In the genomic region with DNA sequence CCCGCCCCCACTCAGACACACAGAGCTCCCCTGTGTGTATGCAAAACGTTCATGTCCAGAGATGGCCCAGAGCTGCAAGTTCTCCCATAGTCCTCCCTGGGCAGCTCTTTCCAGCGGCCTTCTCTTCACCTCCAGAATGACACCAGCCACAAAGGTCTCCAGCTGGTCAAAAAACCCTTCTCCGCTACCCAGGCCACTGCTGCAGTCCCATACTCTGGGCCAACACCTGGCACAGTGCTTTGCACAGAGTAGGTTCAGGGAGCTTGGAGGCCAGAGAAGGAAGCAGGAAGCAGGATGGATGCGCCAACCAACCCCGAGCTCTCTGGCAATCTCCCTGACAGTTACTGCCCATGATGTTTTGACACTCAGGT, we compare ENCODE assay signal across 8 cellular contexts. TPM values are rescaled to one million over a fixed set of nuclear protein-coding genes. Genes with fewer than 3 reads are reported as not detected.
DNase-seq lines count a peak whose midpoint lies in the region; TF ChIP-seq lines count a peak whose summit lies in the region.

No MANE protein-coding gene starts in this region.

- no peaks in the 10 kb centered on the region for H3K27me3 Mint-ChIP-seq in activated naive CD4-positive, alpha-beta T cell treated with anti-CD3 and anti-CD28 coated beads for 36 hours (ENCODE audit: low read depth)
- no peaks in the 10 kb centered on the region for H3K27me3 Mint-ChIP-seq in activated naive CD8-positive, alpha-beta T cell treated with anti-CD3 and anti-CD28 coated beads for 36 hours

- H2BK5ac ChIP-seq in mesenchymal stem cell (ENCODE audit: low read depth, low read length, poor library complexity, severe bottlenecking), result peak overlapping the region; percentile 40

- no peak overlapping the region for H3K4ac ChIP-seq in mesenchymal stem cell (ENCODE audit: low read depth in 1 of 2, low read length in 2 of 2)

- no peak for TF ChIP-seq POLR2A in transverse colon (IDR thresholded peaks at IDR 0.05)

- H3K9me3 ChIP-seq in mesenchymal stem cell (ENCODE audit: control insufficient read depth, low read length), result no peaks in the 10 kb centered on the region
- H3K9me3 ChIP-seq in transverse colon, result no peaks in the 10 kb centered on the region

- H3K79me1 ChIP-seq in mesenchymal stem cell (replicated peaks; ENCODE audit: low read length, poor library complexity, severe bottlenecking), result peaks cover 6% of the 10 kb centered on the region

- peak; percentile 3 for DNase-seq in activated naive CD4-positive, alpha-beta T cell treated with anti-CD3 and anti-CD28 coated beads for 36 hours
- no peak for DNase-seq in activated naive CD4-positive, alpha-beta T cell (lab: John Stamatoyannopoulos, UW)
- DNase-seq in activated naive CD8-positive, alpha-beta T cell treated with anti-CD3 and anti-CD28 coated beads for 36 hours, result no peak
- DNase-seq in mesenchymal stem cell (no peak), transverse colon (peak; percentile 19), RKO (ENCODE audit: low spot score) (no peak), NCI-H226 (no peak)
- DNase-seq in stimulated activated CD4-positive, alpha-beta T cell treated with anti-CD3 and anti-CD28 coated beads, Interleukin-1b, Interleukin-23, amount 100 ng/mL, for 48 hours, result no peak

- H3K4me3 Mint-ChIP-seq in activated naive CD4-positive, alpha-beta T cell treated with anti-CD3 and anti-CD28 coated beads for 36 hours, result peak overlapping the region; percentile 63
- peak overlapping the region; percentile 75 for H3K4me3 Mint-ChIP-seq in activated naive CD8-positive, alpha-beta T cell treated with anti-CD3 and anti-CD28 coated beads for 36 hours

- no peak overlapping the region for H4K91ac ChIP-seq in mesenchymal stem cell (ENCODE audit: low read length)

- no peak overlapping the region for H3K23ac ChIP-seq in mesenchymal stem cell (ENCODE audit: low read length in 2 of 2)

- peak overlapping the region; percentile 100 for H3K4me2 ChIP-seq in mesenchymal stem cell (ENCODE audit: low read length, poor library complexity, severe bottlenecking)

- no peak overlapping the region for H3K4me3 ChIP-seq in mesenchymal stem cell (ENCODE audit: insufficient read depth in 1 of 2, low read depth in 1 of 2, low read length in 2 of 2)
- peak overlapping the region in 2 of 4 donors; percentile 87 to 99 for H3K4me3 ChIP-seq in transverse colon

- H2BK12ac ChIP-seq in mesenchymal stem cell (ENCODE audit: low read length in 2 of 2), result no peak overlapping the region

- no peaks in the 10 kb centered on the region for H3K9me3 Mint-ChIP-seq in activated naive CD4-positive, alpha-beta T cell treated with anti-CD3 and anti-CD28 coated beads for 36 hours
- H3K9me3 Mint-ChIP-seq in activated naive CD8-positive, alpha-beta T cell treated with anti-CD3 and anti-CD28 coated beads for 36 hours, result no peaks in the 10 kb centered on the region

- no peak for TF ChIP-seq CTCF in transverse colon (IDR thresholded peaks at IDR 0.05)

- no peaks in the 10 kb centered on the region for H3K27me3 ChIP-seq in mesenchymal stem cell (ENCODE audit: control insufficient read depth in 1 of 2, insufficient read depth in 1 of 2, low read length in 2 of 2)
- no peaks in the 10 kb centered on the region for H3K27me3 ChIP-seq in transverse colon

- H3K27ac ChIP-seq in mesenchymal stem cell (ENCODE audit: low read length, poor library complexity, severe bottlenecking) (no peak overlapping the region), transverse colon (peak overlapping the region; percentile 89 to 97 (median 92))

- H3K36me3 ChIP-seq in mesenchymal stem cell (ENCODE audit: control insufficient read depth in 1 of 2, insufficient read depth in 2 of 2, low read depth in 1 of 2, low read length in 2 of 2), result no peaks in the 10 kb centered on the region
- H3K36me3 ChIP-seq in transverse colon, result no peaks in the 10 kb centered on the region

- peak overlapping the region; percentile 78 for H3K27ac Mint-ChIP-seq in activated naive CD4-positive, alpha-beta T cell treated with anti-CD3 and anti-CD28 coated beads for 36 hours
- H3K27ac Mint-ChIP-seq in activated naive CD8-positive, alpha-beta T cell treated with anti-CD3 and anti-CD28 coated beads for 36 hours, result peak overlapping the region; percentile 81

- no peak overlapping the region for H4K8ac ChIP-seq in mesenchymal stem cell (ENCODE audit: low read length)

- H3K4me1 ChIP-seq in mesenchymal stem cell (ENCODE audit: control insufficient read depth, insufficient read depth, low read depth, low read length), result peaks cover 10% of the 10 kb centered on the region
- H3K4me1 ChIP-seq in transverse colon, result peaks cover 0 to 41% (median 19%) of the 10 kb centered on the region in 4 donors

- no peak overlapping the region for H3K18ac ChIP-seq in mesenchymal stem cell (ENCODE audit: low read depth in 1 of 2, low read length in 2 of 2)

- H2AK5ac ChIP-seq in mesenchymal stem cell (ENCODE audit: low read length, severe bottlenecking), result no peak overlapping the region

- intact Hi-C loops in activated naive CD4-positive, alpha-beta T cell treated with anti-CD3 and anti-CD28 coated beads for 36 hours (cut with micrococcal nuclease), result loop anchor here (1.0 to 10.0 kb wide), 2 partner anchors 10 to 413 kb away; a partner anchor contains a TSS
- intact Hi-C loops in transverse colon (cut with DNase I; ENCODE audit: low total_unique reads), result no loop called here

- H3K14ac ChIP-seq in mesenchymal stem cell (ENCODE audit: low read length in 2 of 2), result no peak overlapping the region

- H2AFZ ChIP-seq in mesenchymal stem cell (ENCODE audit: low read depth, low read length), result no peak overlapping the region

- peaks cover 30% of the 10 kb centered on the region for H3K36me3 Mint-ChIP-seq in activated naive CD4-positive, alpha-beta T cell treated with anti-CD3 and anti-CD28 coated beads for 36 hours (ENCODE audit: low read depth)
- peaks cover 13% of the 10 kb centered on the region for H3K36me3 Mint-ChIP-seq in activated naive CD8-positive, alpha-beta T cell treated with anti-CD3 and anti-CD28 coated beads for 36 hours

- peaks cover 27% of the 10 kb centered on the region for H3K4me1 Mint-ChIP-seq in activated naive CD4-positive, alpha-beta T cell treated with anti-CD3 and anti-CD28 coated beads for 36 hours (ENCODE audit: low read depth)
- H3K4me1 Mint-ChIP-seq in activated naive CD8-positive, alpha-beta T cell treated with anti-CD3 and anti-CD28 coated beads for 36 hours, result peaks cover 28% of the 10 kb centered on the region

- no peak overlapping the region for H2BK15ac ChIP-seq in mesenchymal stem cell (ENCODE audit: low read depth, poor library complexity, severe bottlenecking)

- H2BK120ac ChIP-seq in mesenchymal stem cell (ENCODE audit: low read depth, low read length), result no peak overlapping the region

- no peak overlapping the region for H3K9ac ChIP-seq in mesenchymal stem cell (ENCODE audit: low read length)

- 50% methylated on average over 6 of the region's 6 CpGs for WGBS in mesenchymal stem cell
- 56 to 84% methylated on average over 2 to 6 of the region's 6 CpGs for WGBS in transverse colon (ENCODE audit: low coverage in 1 of 2), 2 donors

- CTCF ChIA-PET in activated naive CD4-positive, alpha-beta T cell treated with anti-CD3 and anti-CD28 coated beads for 36 hours (lab: Charles Lee), result interaction anchor here (0.7 to 2.3 kb wide), 4 partner anchors 9 to 126 kb away, joined by 3 to 13 read pairs (median 4); no protein-coding TSS in a partner anchor

- in situ Hi-C loops in transverse colon (cut with MboI; ENCODE audit: low pct_ligation_motif_present in 1 of 4, low pct_unique_long_range_greater_than_20kb in 1 of 4, low sequenced_read_pairs in 3 of 4), result no loop called here

- TF ChIP-seq EP300 in transverse colon (IDR thresholded peaks at IDR 0.05; ENCODE audit: low read depth), result no peak

RNA-seq across cellular contexts. Expression of a gene that starts 1.1 kb away (rescaled TPM):
- 100 to 1,000 TPM; 185 to 192 TPM for total RNA-seq in activated naive CD4-positive, alpha-beta T cell treated with anti-CD3 and anti-CD28 coated beads for 36 hours
- 10 to 100 TPM; 60.7 to 68.6 TPM for total RNA-seq in activated naive CD8-positive, alpha-beta T cell treated with anti-CD3 and anti-CD28 coated beads for 36 hours
- 12.3 TPM for polyA plus RNA-seq in mesenchymal stem cell (2013, experiment 1 of 2)
- polyA plus RNA-seq in mesenchymal stem cell (2013, experiment 2 of 2), result 11.9 TPM
- total RNA-seq in transverse colon, result 100 to 1,000 TPM in 2 of 4 donors, 10 to 100 TPM in 2; 51.3 to 151 (median 79.1) TPM

RNA-seq across cellular contexts. Expression of a gene that starts 11.0 kb away (rescaled TPM):
- total RNA-seq in activated naive CD4-positive, alpha-beta T cell treated with anti-CD3 and anti-CD28 coated beads for 36 hours, result 100 to 1,000 TPM; 165 to 174 TPM
- 100 to 1,000 TPM; 116 to 121 TPM for total RNA-seq in activated naive CD8-positive, alpha-beta T cell treated with anti-CD3 and anti-CD28 coated beads for 36 hours
- 4.0 TPM for polyA plus RNA-seq in mesenchymal stem cell (2013, experiment 1 of 2)
- 3.2 TPM for polyA plus RNA-seq in mesenchymal stem cell (2013, experiment 2 of 2)
- 10 to 100 TPM; 36.2 to 93.7 (median 50.3) TPM for total RNA-seq in transverse colon

Comparison
In these comparisons a context has a peak if more than half of its experiments do, and no peak if none do; other contexts are left out.
1. DNase-seq: peak in activated naive CD4-positive, alpha-beta T cell treated with anti-CD3 and anti-CD28 coated beads for 36 hours (single experiment) and transverse colon (single experiment); none in activated naive CD4-positive, alpha-beta T cell (0 of 4), activated naive CD8-positive, alpha-beta T cell treated with anti-CD3 and anti-CD28 coated beads for 36 hours (single experiment), mesenchymal stem cell (single experiment), RKO (single experiment), stimulated activated CD4-positive, alpha-beta T cell treated with anti-CD3 and anti-CD28 coated beads, Interleukin-1b, Interleukin-23, amount 100 ng/mL, for 48 hours (single experiment) and NCI-H226 (single experiment).